Comparison of ENCODE assay signal across 8 cellular contexts in genomic region chr7:130486963-130487324, GRCh38. TPM values are rescaled to one million over a fixed set of nuclear protein-coding genes. Genes with fewer than 3 reads are reported as not detected.
DNase-seq lines count a peak whose midpoint lies in the region; ATAC-seq and TF ChIP-seq lines count a peak whose summit lies in the region.

No MANE protein-coding gene starts in this region.

- intact Hi-C loops in uterus (cut with DNase I; ENCODE audit: low total_unique reads): loop anchor here (10.0 kb wide), 1 partner anchor 212 kb away; no protein-coding TSS in a partner anchor

- H3K27ac Mint-ChIP-seq in CD4-positive, CD25-positive, alpha-beta regulatory T cell: no peak overlapping the region

- H3K4me1 ChIP-seq in CD4-positive, CD25-positive, alpha-beta regulatory T cell (ENCODE audit: control insufficient read depth, insufficient read depth, low read length, poor library complexity, severe bottlenecking): peaks cover 19% of the 10 kb centered on the region
- H3K4me1 ChIP-seq in Karpas-422 (ENCODE audit: low read length) (peaks cover 29% of the 10 kb centered on the region), mucosa of rectum (ENCODE audit: control insufficient read depth in 2 of 2, insufficient read depth in 2 of 2, low read length in 2 of 2) (peaks cover 13 to 15% of the 10 kb centered on the region in 2 donors), uterus (no peaks in the 10 kb centered on the region)

- H3K4me2 ChIP-seq in Karpas-422 (ENCODE audit: low read depth, low read length, poor library complexity, severe bottlenecking): peak overlapping the region; percentile 76

- TF ChIP-seq POLR2A in uterus (IDR thresholded peaks at IDR 0.05): no peak

- H3K9me2 ChIP-seq in Karpas-422 (replicated peaks; ENCODE audit: insufficient read depth, low read length): no peaks in the 10 kb centered on the region

- TF ChIP-seq CTCF in uterus (IDR thresholded peaks at IDR 0.05): no peak

- peaks cover 35% of the 10 kb centered on the region for H3K27me3 ChIP-seq in CD4-positive, CD25-positive, alpha-beta regulatory T cell (ENCODE audit: control insufficient read depth, insufficient read depth, low read length)
- no peaks in the 10 kb centered on the region for H3K27me3 ChIP-seq in Karpas-422 (ENCODE audit: low read length)
- peaks cover 0 to 2% of the 10 kb centered on the region in 2 donors for H3K27me3 ChIP-seq in mucosa of rectum (ENCODE audit: control insufficient read depth in 2 of 2, insufficient read depth in 2 of 2, low read length in 2 of 2)
- H3K27me3 ChIP-seq in uterus: no peaks in the 10 kb centered on the region

- H3K27ac ChIP-seq in CD4-positive, CD25-positive, alpha-beta regulatory T cell (ENCODE audit: insufficient read depth, low read length, poor library complexity, severe bottlenecking): no peak overlapping the region
- H3K27ac ChIP-seq in Karpas-422 (ENCODE audit: low read length) (no peak overlapping the region), mucosa of rectum (ENCODE audit: low read depth in 2 of 2, low read length in 2 of 2) (peak overlapping the region; percentile 80 to 88), uterus (no peak overlapping the region)

- H3K36me3 Mint-ChIP-seq in CD4-positive, CD25-positive, alpha-beta regulatory T cell: no peaks in the 10 kb centered on the region

- peaks cover 0 to 6% (median 2%) of the 10 kb centered on the region in 7 donors for H3K9me3 Mint-ChIP-seq in CD4-positive, CD25-positive, alpha-beta regulatory T cell

- peaks cover 39% of the 10 kb centered on the region for H3K79me2 ChIP-seq in Karpas-422 (ENCODE audit: low read length)

- H4K20me1 ChIP-seq in Karpas-422 (ENCODE audit: insufficient read depth, low read depth, low read length): no peaks in the 10 kb centered on the region

- peak overlapping the region; percentile 31 for H3K4me3 ChIP-seq in CD4-positive, CD25-positive, alpha-beta regulatory T cell (ENCODE audit: low read depth, low read length)
- peak overlapping the region; percentile 74 for H3K4me3 ChIP-seq in Karpas-422 (ENCODE audit: low read length)
- peak overlapping the region; percentile 75 to 81 for H3K4me3 ChIP-seq in mucosa of rectum (ENCODE audit: low read length in 2 of 2)
- peak overlapping the region in 1 of 2 donors; percentile 25 for H3K4me3 ChIP-seq in uterus

- H3K36me3 ChIP-seq in CD4-positive, CD25-positive, alpha-beta regulatory T cell (ENCODE audit: control insufficient read depth, insufficient read depth, low read length): no peaks in the 10 kb centered on the region
- H3K36me3 ChIP-seq in Karpas-422 (ENCODE audit: insufficient read depth, low read length) (no peaks in the 10 kb centered on the region), mucosa of rectum (ENCODE audit: control insufficient read depth in 2 of 2, insufficient read depth in 2 of 2, low read length in 2 of 2) (no peaks in the 10 kb centered on the region), uterus (no peaks in the 10 kb centered on the region)

- no peaks in the 10 kb centered on the region for H3K9me3 ChIP-seq in CD4-positive, CD25-positive, alpha-beta regulatory T cell (ENCODE audit: control insufficient read depth in 2 of 2, low read length in 2 of 2)
- H3K9me3 ChIP-seq in Karpas-422 (ENCODE audit: low read length): no peaks in the 10 kb centered on the region
- H3K9me3 ChIP-seq in mucosa of rectum (ENCODE audit: control insufficient read depth in 2 of 2, low read length in 2 of 2): no peaks in the 10 kb centered on the region
- H3K9me3 ChIP-seq in uterus: no peaks in the 10 kb centered on the region

- DNase-seq in CD4-positive, CD25-positive, alpha-beta regulatory T cell: no peak
- DNase-seq in Karpas-422 (no peak), cerebellar cortex (ENCODE audit: low spot score) (peak; percentile 11), NCI-H2107 treated with DMSO at 0.1 percent for 48 hours (lab: John Stamatoyannopoulos, UW; ENCODE audit: unreplicated experiment) (no peak), inferior parietal cortex (ENCODE audit: extremely low spot score) (no peak), uterus (no peak)

- H3K4me1 Mint-ChIP-seq in CD4-positive, CD25-positive, alpha-beta regulatory T cell: peaks cover 6 to 28% (median 14%) of the 10 kb centered on the region in 4 donors

- peak overlapping the region; percentile 84 for H2AFZ ChIP-seq in Karpas-422 (ENCODE audit: low read length)

- no peak for ATAC-seq in CD4-positive, CD25-positive, alpha-beta regulatory T cell (ENCODE audit: low read depth in 2 of 2)
- ATAC-seq in GM21737 (IDR thresholded peaks at IDR 0.05; ENCODE audit: unreplicated experiment): no peak

- peaks cover 70% of the 10 kb centered on the region for H3K27me3 Mint-ChIP-seq in CD4-positive, CD25-positive, alpha-beta regulatory T cell

- H3K9ac ChIP-seq in Karpas-422 (ENCODE audit: low read length) (peak overlapping the region; percentile 69), mucosa of rectum (ENCODE audit: low read depth in 1 of 2, low read length in 2 of 2) (peak overlapping the region; percentile 68 to 81)

- peak overlapping the region; percentile 48 to 87 (median 82) for H3K4me3 Mint-ChIP-seq in CD4-positive, CD25-positive, alpha-beta regulatory T cell

RNA-seq across cellular contexts. Expression of gene MEST, which starts 4.9 kb away (rescaled TPM):
- total RNA-seq in CD4-positive, CD25-positive, alpha-beta regulatory T cell: 3.8 TPM
- polyA plus RNA-seq in CD4-positive, CD25-positive, alpha-beta regulatory T cell: 1 to 10 TPM; 1.8 to 3.1 (median 2.2) TPM
- 16.4 and 34.3 TPM in 2 replicates for total RNA-seq in Karpas-422 (2014; rRNA removed; shearing (Covaris generic); ENCODE audit: low replicate concordance)
- total RNA-seq in uterus: 100 to 1,000 TPM in 1 of 4 donors, 10 to 100 TPM in 2, 1 to 10 TPM in 1; 7.7 to 462 (median 23.7) TPM

RNA-seq across cellular contexts. Expression of gene CEP41, which starts 46.1 kb away (rescaled TPM):
- 4.1 TPM for total RNA-seq in CD4-positive, CD25-positive, alpha-beta regulatory T cell
- polyA plus RNA-seq in CD4-positive, CD25-positive, alpha-beta regulatory T cell: 10 to 100 TPM; 12.7 to 22.0 (median 14.5) TPM
- 3.9 and 7.3 TPM in 2 replicates for total RNA-seq in Karpas-422 (2014; rRNA removed; shearing (Covaris generic); ENCODE audit: low replicate concordance)
- 10 to 100 TPM in 2 of 4 donors, 1 to 10 TPM in 2; 1.5 to 22.3 (median 8.3) TPM for total RNA-seq in uterus

Comparison
In these comparisons a context has a peak if more than half of its experiments do, and no peak if none do; other contexts are left out.
1. H3K27ac ChIP-seq: peak in mucosa of rectum (2 of 2); none in CD4-positive, CD25-positive, alpha-beta regulatory T cell (single experiment), Karpas-422 (single experiment) and uterus (0 of 2).